In the genomic region with DNA sequence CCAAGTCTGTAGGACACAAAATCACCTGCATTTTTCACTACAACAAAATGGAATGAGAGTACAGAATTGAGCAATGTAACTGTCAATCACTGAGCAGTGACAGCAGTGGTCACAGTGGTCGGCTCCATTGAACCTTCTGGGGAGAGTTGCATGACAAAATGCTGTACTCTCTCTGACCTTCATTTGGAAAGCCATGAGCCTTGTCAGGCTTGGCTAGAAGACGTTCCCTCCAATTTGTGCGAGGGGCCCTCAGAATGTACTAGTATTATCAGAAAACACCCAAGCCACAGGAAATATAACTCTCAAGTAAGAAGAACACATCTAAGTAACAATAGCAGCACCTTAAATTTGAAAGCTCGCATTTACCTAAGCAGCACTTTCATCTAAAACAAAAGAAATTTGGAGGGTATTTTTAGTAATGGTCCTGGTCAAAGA, we compare ENCODE assay signal across 10 cellular contexts.
DNase-seq lines count a peak whose midpoint lies in the region; ATAC-seq, FAIRE-seq and TF ChIP-seq lines count a peak whose summit lies in the region.
"Had no signal": no experiment of that assay in that cellular context is flagged by ENCODE, and none has a peak within 500 bp of the region (broad histone marks: within the 10 kb centered on the region; RNA-seq: fewer than 3 reads in every experiment).

No MANE protein-coding gene starts in this region.

- ATAC-seq in GM18861 (IDR thresholded peaks at IDR 0.05; ENCODE audit: unreplicated experiment), result peak; percentile 93
- ATAC-seq in GM21526 (IDR thresholded peaks at IDR 0.05; ENCODE audit: low FRiP score, unreplicated experiment), result peak; percentile 82
- ATAC-seq in HG03064 (IDR thresholded peaks at IDR 0.05; ENCODE audit: low read depth, unreplicated experiment), result peak; percentile 83
- ATAC-seq in activated B cell treated with CpG ODN at 0.5 μM for 24 hours (ENCODE audit: low read depth), result peak; percentile 58

- POLR2A ChIA-PET in activated B cell treated with CpG ODN at 0.5 μM for 24 hours (lab: Charles Lee), result interaction anchor here (0.7 kb wide), 2 partner anchors 37 to 434 kb away, joined by 3 to 5 read pairs; no protein-coding TSS in a partner anchor
- POLR2A ChIA-PET in MCF 10A (lab: Yijun Ruan, JAX), result no interaction called here

- no TSS peak for BruUV-seq in MCF 10A (replicated peaks; lab: Mats Ljungman, UMichigan)

- H3K27ac Mint-ChIP-seq in activated B cell treated with CpG ODN at 0.5 μM for 24 hours (peak overlapping the region; percentile 88), MCF 10A (ENCODE audit: low read depth, unreplicated experiment) (no peak overlapping the region)
- no peak overlapping the region for H3K27ac Mint-ChIP-seq in activated naive CD4-positive, alpha-beta T cell treated with anti-CD3 and anti-CD28 coated beads, Interleukin-2, amount 10 ng/mL, durations not matched to agents 7 days and 5 days
- H3K27ac Mint-ChIP-seq: CD4-positive, CD25-positive, alpha-beta regulatory T cell had no signal

- no peak for DNase-seq in activated B cell treated with CpG ODN at 0.5 μM for 24 hours
- DNase-seq in activated naive CD4-positive, alpha-beta T cell treated with anti-CD3 and anti-CD28 coated beads, Interleukin-2, amount 10 ng/mL, durations not matched to agents 7 days and 5 days, result no peak
- no peak for DNase-seq in MCF 10A (ENCODE audit: unreplicated experiment)
- no peak for DNase-seq in NK-92 treated with Interleukin-12 subunit alpha and Interleukin-12 subunit beta, amount 100 ng/mL, for 24 hours (lab: John Stamatoyannopoulos, UW)
- DNase-seq in D721Med (ENCODE audit: insufficient read length, low spot score), result no peak
- DNase-seq: CD4-positive, CD25-positive, alpha-beta regulatory T cell; T-helper 1 cell had no signal

- CTCF ChIA-PET in activated B cell treated with CpG ODN at 0.5 μM for 24 hours (lab: Charles Lee), result no interaction called here
- CTCF ChIA-PET in activated naive CD4-positive, alpha-beta T cell treated with anti-CD3 and anti-CD28 coated beads, Interleukin-2, amount 10 ng/mL, durations not matched to agents 7 days and 5 days (lab: Charles Lee), result no interaction called here
- CTCF ChIA-PET in MCF 10A (lab: Yijun Ruan, JAX), result no interaction called here

- peaks cover 2% of the 10 kb centered on the region for H3K9me3 Mint-ChIP-seq in activated B cell treated with CpG ODN at 0.5 μM for 24 hours
- H3K9me3 Mint-ChIP-seq in activated naive CD4-positive, alpha-beta T cell treated with anti-CD3 and anti-CD28 coated beads, Interleukin-2, amount 10 ng/mL, durations not matched to agents 7 days and 5 days, result no peaks in the 10 kb centered on the region
- no peaks in the 10 kb centered on the region for H3K9me3 Mint-ChIP-seq in MCF 10A (ENCODE audit: unreplicated experiment)

- intact Hi-C loops in activated B cell treated with CpG ODN at 0.5 μM for 24 hours (cut with micrococcal nuclease), result no loop called here
- intact Hi-C loops in MCF 10A (cut with micrococcal nuclease), result no loop called here

- no peak for FAIRE-seq in D721Med (lab: Jason Lieb, UNC)

- TF ChIP-seq CTCF in activated B cell treated with CpG ODN at 0.5 μM for 24 hours (IDR thresholded peaks at IDR 0.05), result no peak
- no peak for TF ChIP-seq CTCF in MCF 10A (IDR thresholded peaks at IDR 0.05; ENCODE audit: unreplicated experiment)
- TF ChIP-seq CTCF in D721Med (IDR thresholded peaks at IDR 0.05; ENCODE audit: insufficient read depth, missing control alignments), result no peak

- H3K4me3 Mint-ChIP-seq in activated B cell treated with CpG ODN at 0.5 μM for 24 hours (peak overlapping the region; percentile 38), MCF 10A (ENCODE audit: unreplicated experiment) (no peak overlapping the region)
- H3K4me3 Mint-ChIP-seq in activated naive CD4-positive, alpha-beta T cell treated with anti-CD3 and anti-CD28 coated beads, Interleukin-2, amount 10 ng/mL, durations not matched to agents 7 days and 5 days, result no peak overlapping the region
- H3K4me3 Mint-ChIP-seq: CD4-positive, CD25-positive, alpha-beta regulatory T cell had no signal

- H3K36me3 Mint-ChIP-seq in activated B cell treated with CpG ODN at 0.5 μM for 24 hours (ENCODE audit: low read depth) (no peaks in the 10 kb centered on the region), MCF 10A (ENCODE audit: insufficient read depth, unreplicated experiment) (no peaks in the 10 kb centered on the region)
- H3K36me3 Mint-ChIP-seq in activated naive CD4-positive, alpha-beta T cell treated with anti-CD3 and anti-CD28 coated beads, Interleukin-2, amount 10 ng/mL, durations not matched to agents 7 days and 5 days, result no peaks in the 10 kb centered on the region
- H3K36me3 Mint-ChIP-seq: CD4-positive, CD25-positive, alpha-beta regulatory T cell had no signal

- H3K27me3 Mint-ChIP-seq in activated B cell treated with CpG ODN at 0.5 μM for 24 hours, result no peaks in the 10 kb centered on the region
- H3K27me3 Mint-ChIP-seq in activated naive CD4-positive, alpha-beta T cell treated with anti-CD3 and anti-CD28 coated beads, Interleukin-2, amount 10 ng/mL, durations not matched to agents 7 days and 5 days, result no peaks in the 10 kb centered on the region
- H3K27me3 Mint-ChIP-seq in MCF 10A (ENCODE audit: insufficient read depth, unreplicated experiment), result no peaks in the 10 kb centered on the region

- peaks cover 51% of the 10 kb centered on the region for H3K4me1 Mint-ChIP-seq in activated B cell treated with CpG ODN at 0.5 μM for 24 hours
- no peaks in the 10 kb centered on the region for H3K4me1 Mint-ChIP-seq in activated naive CD4-positive, alpha-beta T cell treated with anti-CD3 and anti-CD28 coated beads, Interleukin-2, amount 10 ng/mL, durations not matched to agents 7 days and 5 days
- peaks cover under 1% of the 10 kb centered on the region for H3K4me1 Mint-ChIP-seq in MCF 10A (ENCODE audit: insufficient read depth, unreplicated experiment)
- H3K4me1 Mint-ChIP-seq: CD4-positive, CD25-positive, alpha-beta regulatory T cell had no signal
